In the genomic region with DNA sequence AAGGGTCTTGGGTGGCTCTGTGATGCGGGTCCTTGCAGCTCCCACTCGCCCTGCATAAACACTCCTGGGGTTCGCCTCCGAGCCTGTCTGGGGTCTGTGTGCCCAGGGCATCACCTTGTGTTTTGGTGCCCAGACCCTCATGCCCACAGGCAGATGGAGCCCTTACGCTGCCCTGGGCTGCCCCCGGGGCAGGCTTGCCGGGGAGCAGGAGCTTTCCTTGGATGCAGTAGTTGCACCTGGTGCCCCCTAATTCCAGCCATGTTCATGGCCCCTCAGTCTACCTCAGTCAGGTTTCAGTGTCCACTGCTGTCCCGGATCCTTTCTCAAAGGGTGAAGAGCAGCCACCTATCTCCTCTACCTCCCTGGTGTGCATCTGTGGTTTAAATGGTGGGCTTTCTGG, we compare ENCODE assay signal across 28 cellular contexts.
"Had no signal": no experiment of that assay in that cellular context is flagged by ENCODE, and none has a peak within 500 bp of the region (broad histone marks: within the 10 kb centered on the region; RNA-seq: fewer than 3 reads in every experiment).

No MANE protein-coding gene starts in this region.

- H2AFZ ChIP-seq: parathyroid adenoma had no signal

- H3K27ac Mint-ChIP-seq: naive thymus-derived CD4-positive, alpha-beta T cell; natural killer cell; nephron; progenitor cell of endocrine pancreas; stimulated activated memory B cell treated with anti-CD40 and anti-IgM and Interleukin-4, amounts not matched to agents 10 μg/mL and 1 μg/mL and 100 μg/mL, for 72 hours; stimulated activated naive CD8-positive, alpha-beta T cell treated with anti-CD3 and anti-CD28 coated beads, Interleukin-15, amount 100 ng/mL, for 72 hours; type B pancreatic cell had no signal

- H3K9me3 ChIP-seq: testis, uterus had no signal

- H3K4me1 ChIP-seq: parathyroid adenoma, psoas muscle, suprapubic skin, testis, tibial artery, transverse colon, upper lobe of right lung, uterus had no signal

- H3K27ac ChIP-seq: ovary, parathyroid adenoma, psoas muscle, skin epidermis, suprapubic skin, testis, tibial artery, transverse colon, upper lobe of right lung, uterus had no signal

- H3K4me3 Mint-ChIP-seq: naive thymus-derived CD4-positive, alpha-beta T cell; natural killer cell; nephron; stimulated activated memory B cell treated with anti-CD40 and anti-IgM and Interleukin-4, amounts not matched to agents 10 μg/mL and 1 μg/mL and 100 μg/mL, for 72 hours; stimulated activated naive CD8-positive, alpha-beta T cell treated with anti-CD3 and anti-CD28 coated beads, Interleukin-15, amount 100 ng/mL, for 72 hours; type B pancreatic cell had no signal

- H3K4me1 Mint-ChIP-seq: naive thymus-derived CD4-positive, alpha-beta T cell; natural killer cell; nephron; stimulated activated memory B cell treated with anti-CD40 and anti-IgM and Interleukin-4, amounts not matched to agents 10 μg/mL and 1 μg/mL and 100 μg/mL, for 72 hours; stimulated activated naive CD8-positive, alpha-beta T cell treated with anti-CD3 and anti-CD28 coated beads, Interleukin-15, amount 100 ng/mL, for 72 hours had no signal

- H3K4me2 ChIP-seq: smooth muscle cell had no signal

- H3K36me3 ChIP-seq: ovary, suprapubic skin, tibial artery, transverse colon, upper lobe of right lung, uterus had no signal

- ATAC-seq: naive thymus-derived CD4-positive, alpha-beta T cell; natural killer cell; psoas muscle; right cardiac atrium; sciatic nerve; stimulated activated memory B cell treated with anti-CD40 and anti-IgM and Interleukin-4, amounts not matched to agents 10 μg/mL and 1 μg/mL and 100 μg/mL, for 72 hours; stimulated activated naive CD8-positive, alpha-beta T cell treated with anti-CD3 and anti-CD28 coated beads, Interleukin-15, amount 100 ng/mL, for 72 hours; stimulated activated naive CD8-positive, alpha-beta T cell treated with anti-CD3 and anti-CD28 coated beads, Interleukin-15, Interleukin-2, amounts not matched to agents 100 U/mL and 50 U/mL, for 24 hours; upper lobe of right lung had no signal

- H3K36me3 Mint-ChIP-seq: natural killer cell; stimulated activated memory B cell treated with anti-CD40 and anti-IgM and Interleukin-4, amounts not matched to agents 10 μg/mL and 1 μg/mL and 100 μg/mL, for 72 hours; type B pancreatic cell had no signal

- H3K79me2 ChIP-seq: parathyroid adenoma had no signal

- H3K9ac ChIP-seq: parathyroid adenoma had no signal

- H3K27me3 Mint-ChIP-seq: progenitor cell of endocrine pancreas; stimulated activated memory B cell treated with anti-CD40 and anti-IgM and Interleukin-4, amounts not matched to agents 10 μg/mL and 1 μg/mL and 100 μg/mL, for 72 hours; stimulated activated naive CD8-positive, alpha-beta T cell treated with anti-CD3 and anti-CD28 coated beads, Interleukin-15, amount 100 ng/mL, for 72 hours; type B pancreatic cell had no signal

- DNase-seq: naive thymus-derived CD4-positive, alpha-beta T cell; natural killer cell; occipital lobe; ovary; psoas muscle; right cardiac atrium; stimulated activated CD4-positive, alpha-beta T cell treated with anti-CD3 and anti-CD28 coated beads, Interleukin-15, amount 100 ng/mL, for 24 hours; stimulated activated CD4-positive, alpha-beta T cell treated with anti-CD3 and anti-CD28 coated beads, Interleukin-2, amount 100 ng/mL, for 24 hours; stimulated activated CD4-positive, alpha-beta T cell treated with anti-CD3 and anti-CD28 coated beads, Interleukin-2, amount 100 ng/mL, for 48 hours; stimulated activated CD4-positive, alpha-beta T cell treated with anti-CD3 and anti-CD28 coated beads, Interleukin-4, amount 100 ng/mL, for 24 hours; stimulated activated naive CD4-positive, alpha-beta T cell; stimulated activated naive CD8-positive, alpha-beta T cell treated with anti-CD3 and anti-CD28 coated beads, Interleukin-15, amount 100 ng/mL, for 72 hours; stimulated activated naive CD8-positive, alpha-beta T cell treated with anti-CD3 and anti-CD28 coated beads, Interleukin-15, Interleukin-2, amounts not matched to agents 100 U/mL and 50 U/mL, for 24 hours; substantia nigra; testis; tibial artery; transverse colon; upper lobe of right lung; uterus had no signal

- H3K4me3 ChIP-seq: ovary, psoas muscle, skin epidermis, smooth muscle cell, suprapubic skin, testis, tibial artery, transverse colon, upper lobe of right lung, uterus had no signal

- H3K27me3 ChIP-seq: ovary, suprapubic skin, testis, tibial artery, transverse colon, upper lobe of right lung, uterus had no signal
